Comparison of ENCODE assay signal across 1 cellular context in the genomic region with DNA sequence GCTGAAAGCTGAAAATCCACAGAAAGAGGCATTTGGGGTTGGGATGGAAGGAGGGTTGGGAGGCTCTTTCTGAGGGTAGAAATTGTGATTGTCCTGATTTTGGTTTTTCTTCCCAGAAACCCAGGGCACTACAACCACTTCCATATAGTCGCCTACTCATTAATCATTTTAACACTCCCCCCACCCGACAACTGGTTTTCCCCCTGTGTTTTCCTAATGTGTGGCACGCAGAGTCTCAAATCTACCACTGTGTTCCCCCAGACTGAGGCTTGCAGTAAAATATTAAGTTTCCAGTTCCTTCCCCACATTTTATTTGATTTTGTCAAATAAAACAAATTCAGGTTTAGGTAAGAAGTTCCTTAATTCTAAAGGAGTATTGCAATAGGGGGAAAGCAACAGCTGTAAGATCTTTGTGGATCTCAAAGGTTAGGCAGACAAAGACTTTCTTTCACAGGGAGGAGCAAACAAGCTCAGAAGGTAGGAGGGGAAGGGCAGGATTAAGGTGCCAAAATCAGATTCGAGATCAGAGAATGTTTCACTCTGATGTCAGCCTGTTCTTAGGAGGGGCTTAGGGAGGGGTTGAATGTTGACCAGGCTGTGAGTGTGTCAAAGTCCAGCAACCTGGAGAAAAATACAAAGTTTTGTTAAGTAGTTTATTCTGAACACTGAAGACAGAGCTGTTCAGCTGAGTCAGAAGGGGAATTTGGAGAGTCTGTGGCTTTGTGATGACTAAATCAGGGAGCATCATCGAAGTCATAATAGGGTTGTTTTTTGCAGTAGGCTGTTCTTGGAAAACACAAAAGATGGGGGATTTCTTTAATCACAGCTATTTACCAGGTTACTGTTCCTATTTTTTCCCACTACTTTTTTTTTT.
TF ChIP-seq lines count a peak whose summit lies in the region.

No MANE protein-coding gene starts in this region.

TF ChIP-seq in HepG2, 621 proteins besides CTCF, POLR2A, EP300 and RAD21 (continued from another document and continues in another):
- TF ChIP-seq ZNF280B (CRISPR knock-in tag; IDR thresholded peaks at IDR 0.05; ENCODE audit: borderline replicate concordance) (no peak), NR1H2 (CRISPR knock-in tag; IDR thresholded peaks at IDR 0.05; ENCODE audit: borderline replicate concordance, low read depth) (no peak), HNF4A (CRISPR knock-in tag; IDR thresholded peaks at IDR 0.05) (peak; percentile 92), KDM1A (CRISPR knock-in tag; IDR thresholded peaks at IDR 0.05) (no peak), GMEB1 (CRISPR knock-in tag; IDR thresholded peaks at IDR 0.05; ENCODE audit: borderline replicate concordance) (no peak; the same call in 1 of the 2 replicates), ZNF20 (CRISPR knock-in tag; IDR thresholded peaks at IDR 0.05) (no peak), FOXO4 (CRISPR knock-in tag; conservative IDR thresholded peaks at IDR 0.05) (no peak), BRCA1 (CRISPR knock-in tag; IDR thresholded peaks at IDR 0.05) (no peak), ZNF207 (IDR thresholded peaks at IDR 0.05; ENCODE audit: borderline replicate concordance) (no peak), IKZF4 (CRISPR knock-in tag; IDR thresholded peaks at IDR 0.05; ENCODE audit: borderline replicate concordance, low read depth, not compliant biosample characterization) (no peak), KLF16 (CRISPR knock-in tag; IDR thresholded peaks at IDR 0.05) (peak in 1 of 2 experiments; percentile 30; a peak in 1 of 4 replicates), ZNF567 (CRISPR knock-in tag; IDR thresholded peaks at IDR 0.05; ENCODE audit: borderline replicate concordance) (no peak), MEIS2 (CRISPR knock-in tag; IDR thresholded peaks at IDR 0.05) (no peak), ZNF761 (CRISPR knock-in tag; conservative IDR thresholded peaks at IDR 0.05) (no peak), KDM4B (CRISPR knock-in tag; IDR thresholded peaks at IDR 0.05) (no peak), ZBTB8A (CRISPR knock-in tag; IDR thresholded peaks at IDR 0.05; ENCODE audit: borderline replicate concordance, low read depth) (no peak), PTBP1 (IDR thresholded peaks at IDR 0.05; ENCODE audit: low read depth, low read length, poor library complexity, severe bottlenecking) (no peak), KMT2B (CRISPR knock-in tag; IDR thresholded peaks at IDR 0.05) (no peak), ETV5 (CRISPR knock-in tag; IDR thresholded peaks at IDR 0.05; ENCODE audit: borderline replicate concordance) (0 out of 2 replicates have a peak, but pooled peaks have one; percentile 23), HCFC1 (IDR thresholded peaks at IDR 0.05; ENCODE audit: low read depth, low read length) (no peak), MBNL3 (CRISPR knock-in tag; conservative IDR thresholded peaks at IDR 0.05) (no peak), MED1 (CRISPR knock-in tag; IDR thresholded peaks at IDR 0.05) (peak; percentile 21; the same call in 1 of the 2 replicates), AKAP8 (CRISPR knock-in tag; IDR thresholded peaks at IDR 0.05) (no peak), GZF1 (CRISPR knock-in tag; IDR thresholded peaks at IDR 0.05) (no peak), ZNF550 (CRISPR knock-in tag; IDR thresholded peaks at IDR 0.05; ENCODE audit: borderline replicate concordance) (no peak), PCBP1 (IDR thresholded peaks at IDR 0.05; ENCODE audit: borderline replicate concordance, low read depth, low read length) (no peak), ZNF230 (CRISPR knock-in tag; IDR thresholded peaks at IDR 0.05) (no peak), ZNF446 (CRISPR knock-in tag; IDR thresholded peaks at IDR 0.05) (no peak), MZF1 (CRISPR knock-in tag; IDR thresholded peaks at IDR 0.05; ENCODE audit: borderline replicate concordance) (no peak), SP4 (CRISPR knock-in tag; IDR thresholded peaks at IDR 0.05) (no peak), ZNF780A (CRISPR knock-in tag; IDR thresholded peaks at IDR 0.05) (no peak), CREM (IDR thresholded peaks at IDR 0.05) (peak; percentile 77; the same call in 1 of the 2 replicates), CREM (CRISPR knock-in tag; IDR thresholded peaks at IDR 0.05) (no peak), MTA1 (CRISPR knock-in tag; IDR thresholded peaks at IDR 0.05; ENCODE audit: borderline replicate concordance) (no peak)
- TF ChIP-seq, protein P1, sequence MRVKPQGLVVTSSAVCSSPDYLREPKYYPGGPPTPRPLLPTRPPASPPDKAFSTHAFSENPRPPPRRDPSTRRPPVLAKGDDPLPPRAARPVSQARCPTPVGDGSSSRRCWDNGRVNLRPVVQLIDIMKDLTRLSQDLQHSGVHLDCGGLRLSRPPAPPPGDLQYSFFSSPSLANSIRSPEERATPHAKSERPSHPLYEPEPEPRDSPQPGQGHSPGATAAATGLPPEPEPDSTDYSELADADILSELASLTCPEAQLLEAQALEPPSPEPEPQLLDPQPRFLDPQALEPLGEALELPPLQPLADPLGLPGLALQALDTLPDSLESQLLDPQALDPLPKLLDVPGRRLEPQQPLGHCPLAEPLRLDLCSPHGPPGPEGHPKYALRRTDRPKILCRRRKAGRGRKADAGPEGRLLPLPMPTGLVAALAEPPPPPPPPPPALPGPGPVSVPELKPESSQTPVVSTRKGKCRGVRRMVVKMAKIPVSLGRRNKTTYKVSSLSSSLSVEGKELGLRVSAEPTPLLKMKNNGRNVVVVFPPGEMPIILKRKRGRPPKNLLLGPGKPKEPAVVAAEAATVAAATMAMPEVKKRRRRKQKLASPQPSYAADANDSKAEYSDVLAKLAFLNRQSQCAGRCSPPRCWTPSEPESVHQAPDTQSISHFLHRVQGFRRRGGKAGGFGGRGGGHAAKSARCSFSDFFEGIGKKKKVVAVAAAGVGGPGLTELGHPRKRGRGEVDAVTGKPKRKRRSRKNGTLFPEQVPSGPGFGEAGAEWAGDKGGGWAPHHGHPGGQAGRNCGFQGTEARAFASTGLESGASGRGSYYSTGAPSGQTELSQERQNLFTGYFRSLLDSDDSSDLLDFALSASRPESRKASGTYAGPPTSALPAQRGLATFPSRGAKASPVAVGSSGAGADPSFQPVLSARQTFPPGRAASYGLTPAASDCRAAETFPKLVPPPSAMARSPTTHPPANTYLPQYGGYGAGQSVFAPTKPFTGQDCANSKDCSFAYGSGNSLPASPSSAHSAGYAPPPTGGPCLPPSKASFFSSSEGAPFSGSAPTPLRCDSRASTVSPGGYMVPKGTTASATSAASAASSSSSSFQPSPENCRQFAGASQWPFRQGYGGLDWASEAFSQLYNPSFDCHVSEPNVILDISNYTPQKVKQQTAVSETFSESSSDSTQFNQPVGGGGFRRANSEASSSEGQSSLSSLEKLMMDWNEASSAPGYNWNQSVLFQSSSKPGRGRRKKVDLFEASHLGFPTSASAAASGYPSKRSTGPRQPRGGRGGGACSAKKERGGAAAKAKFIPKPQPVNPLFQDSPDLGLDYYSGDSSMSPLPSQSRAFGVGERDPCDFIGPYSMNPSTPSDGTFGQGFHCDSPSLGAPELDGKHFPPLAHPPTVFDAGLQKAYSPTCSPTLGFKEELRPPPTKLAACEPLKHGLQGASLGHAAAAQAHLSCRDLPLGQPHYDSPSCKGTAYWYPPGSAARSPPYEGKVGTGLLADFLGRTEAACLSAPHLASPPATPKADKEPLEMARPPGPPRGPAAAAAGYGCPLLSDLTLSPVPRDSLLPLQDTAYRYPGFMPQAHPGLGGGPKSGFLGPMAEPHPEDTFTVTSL (CRISPR knock-in tag; IDR thresholded peaks at IDR 0.05; ENCODE audit: borderline replicate concordance): no peak
- TF ChIP-seq, protein P2, sequence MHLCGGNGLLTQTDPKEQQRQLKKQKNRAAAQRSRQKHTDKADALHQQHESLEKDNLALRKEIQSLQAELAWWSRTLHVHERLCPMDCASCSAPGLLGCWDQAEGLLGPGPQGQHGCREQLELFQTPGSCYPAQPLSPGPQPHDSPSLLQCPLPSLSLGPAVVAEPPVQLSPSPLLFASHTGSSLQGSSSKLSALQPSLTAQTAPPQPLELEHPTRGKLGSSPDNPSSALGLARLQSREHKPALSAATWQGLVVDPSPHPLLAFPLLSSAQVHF (CRISPR knock-in tag; IDR thresholded peaks at IDR 0.05): no peak
- TF ChIP-seq, protein P3, sequence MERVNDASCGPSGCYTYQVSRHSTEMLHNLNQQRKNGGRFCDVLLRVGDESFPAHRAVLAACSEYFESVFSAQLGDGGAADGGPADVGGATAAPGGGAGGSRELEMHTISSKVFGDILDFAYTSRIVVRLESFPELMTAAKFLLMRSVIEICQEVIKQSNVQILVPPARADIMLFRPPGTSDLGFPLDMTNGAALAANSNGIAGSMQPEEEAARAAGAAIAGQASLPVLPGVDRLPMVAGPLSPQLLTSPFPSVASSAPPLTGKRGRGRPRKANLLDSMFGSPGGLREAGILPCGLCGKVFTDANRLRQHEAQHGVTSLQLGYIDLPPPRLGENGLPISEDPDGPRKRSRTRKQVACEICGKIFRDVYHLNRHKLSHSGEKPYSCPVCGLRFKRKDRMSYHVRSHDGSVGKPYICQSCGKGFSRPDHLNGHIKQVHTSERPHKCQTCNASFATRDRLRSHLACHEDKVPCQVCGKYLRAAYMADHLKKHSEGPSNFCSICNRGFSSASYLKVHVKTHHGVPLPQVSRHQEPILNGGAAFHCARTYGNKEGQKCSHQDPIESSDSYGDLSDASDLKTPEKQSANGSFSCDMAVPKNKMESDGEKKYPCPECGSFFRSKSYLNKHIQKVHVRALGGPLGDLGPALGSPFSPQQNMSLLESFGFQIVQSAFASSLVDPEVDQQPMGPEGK (CRISPR knock-in tag; IDR thresholded peaks at IDR 0.05): peak; percentile 89
- TF ChIP-seq, protein P4, sequence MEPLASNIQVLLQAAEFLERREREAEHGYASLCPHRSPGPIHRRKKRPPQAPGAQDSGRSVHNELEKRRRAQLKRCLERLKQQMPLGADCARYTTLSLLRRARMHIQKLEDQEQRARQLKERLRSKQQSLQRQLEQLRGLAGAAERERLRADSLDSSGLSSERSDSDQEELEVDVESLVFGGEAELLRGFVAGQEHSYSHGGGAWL (CRISPR knock-in tag; IDR thresholded peaks at IDR 0.05): no peak
- TF ChIP-seq, protein P5, sequence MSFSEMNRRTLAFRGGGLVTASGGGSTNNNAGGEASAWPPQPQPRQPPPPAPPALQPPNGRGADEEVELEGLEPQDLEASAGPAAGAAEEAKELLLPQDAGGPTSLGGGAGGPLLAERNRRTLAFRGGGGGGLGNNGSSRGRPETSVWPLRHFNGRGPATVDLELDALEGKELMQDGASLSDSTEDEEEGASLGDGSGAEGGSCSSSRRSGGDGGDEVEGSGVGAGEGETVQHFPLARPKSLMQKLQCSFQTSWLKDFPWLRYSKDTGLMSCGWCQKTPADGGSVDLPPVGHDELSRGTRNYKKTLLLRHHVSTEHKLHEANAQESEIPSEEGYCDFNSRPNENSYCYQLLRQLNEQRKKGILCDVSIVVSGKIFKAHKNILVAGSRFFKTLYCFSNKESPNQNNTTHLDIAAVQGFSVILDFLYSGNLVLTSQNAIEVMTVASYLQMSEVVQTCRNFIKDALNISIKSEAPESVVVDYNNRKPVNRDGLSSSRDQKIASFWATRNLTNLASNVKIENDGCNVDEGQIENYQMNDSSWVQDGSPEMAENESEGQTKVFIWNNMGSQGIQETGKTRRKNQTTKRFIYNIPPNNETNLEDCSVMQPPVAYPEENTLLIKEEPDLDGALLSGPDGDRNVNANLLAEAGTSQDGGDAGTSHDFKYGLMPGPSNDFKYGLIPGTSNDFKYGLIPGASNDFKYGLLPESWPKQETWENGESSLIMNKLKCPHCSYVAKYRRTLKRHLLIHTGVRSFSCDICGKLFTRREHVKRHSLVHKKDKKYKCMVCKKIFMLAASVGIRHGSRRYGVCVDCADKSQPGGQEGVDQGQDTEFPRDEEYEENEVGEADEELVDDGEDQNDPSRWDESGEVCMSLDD (CRISPR knock-in tag; IDR thresholded peaks at IDR 0.05; ENCODE audit: borderline replicate concordance): no peak
